8 cellular contexts compared by ENCODE assay signal in the genomic region with DNA sequence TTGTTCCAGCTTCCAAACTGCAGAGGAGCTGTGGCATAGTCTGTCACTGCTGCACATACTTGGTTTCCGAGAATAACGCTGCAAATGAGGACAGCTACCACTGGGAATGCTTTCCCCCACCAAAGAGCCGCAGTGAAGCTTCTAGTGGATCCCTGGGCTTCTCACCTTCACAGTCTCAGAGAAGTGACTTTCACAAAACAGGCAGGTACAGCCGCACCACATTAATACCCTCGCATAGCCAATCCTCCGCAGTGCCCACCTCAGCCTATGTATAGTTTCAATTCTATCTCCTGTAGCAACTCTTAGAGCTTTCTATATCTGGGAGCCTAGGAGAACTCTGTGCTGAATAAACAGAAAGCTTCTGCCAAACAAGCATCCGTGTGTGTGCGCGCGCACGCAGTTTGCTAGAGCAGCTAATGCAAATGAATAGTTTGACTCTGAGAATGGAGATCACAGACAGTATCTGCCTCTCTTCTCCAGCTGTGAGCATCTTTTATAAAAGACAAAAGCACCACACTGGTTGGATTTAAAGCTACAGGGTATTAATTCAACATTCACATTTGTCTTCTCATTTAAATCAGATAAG.
A peak's percentile ranks its signal among the peaks of the same experiment; 100 is the strongest.
DNase-seq lines count a peak whose midpoint lies in the region; ATAC-seq and TF ChIP-seq lines count a peak whose summit lies in the region.

No MANE protein-coding gene starts in this region.

- CTCF ChIA-PET in Caco-2 (lab: Charles Lee) (no interaction called here), PC-9 (lab: Charles Lee) (interaction anchor here (0.5 to 0.7 kb wide), 2 partner anchors 35 to 39 kb away, joined by 3 read pairs; no protein-coding TSS in a partner anchor)

- H3K36me3 ChIP-seq in Caco-2 (ENCODE audit: control insufficient read depth, insufficient read depth, low read length) = no peaks in the 10 kb centered on the region
- H3K36me3 ChIP-seq in PC-9 (ENCODE audit: low read depth) = peaks cover 14% of the 10 kb centered on the region; the same call in 1 of the 2 replicates

- no peaks in the 10 kb centered on the region for H4K20me1 ChIP-seq in PC-9 (ENCODE audit: insufficient read depth)

- H3K36me3 Mint-ChIP-seq in Caco-2 (ENCODE audit: insufficient read depth, unreplicated experiment) (no peaks in the 10 kb centered on the region), nephron progenitor cell (ENCODE audit: low read depth) (peaks cover 5% of the 10 kb centered on the region)

- peak overlapping the region; percentile 72 for H3K27ac ChIP-seq in PC-9

- no peak for DNase-seq in Caco-2
- DNase-seq in PC-9 = no peak
- DNase-seq in foreskin fibroblast = peak; percentile 39 to 68
- peak; percentile 61 for DNase-seq in nephron progenitor cell
- no peak for DNase-seq in NCI-H524 (lab: John Stamatoyannopoulos, UW)
- no peak for DNase-seq in H4 (ENCODE audit: low spot score)

- BruUV-seq in Caco-2 (replicated peaks; lab: Mats Ljungman, UMichigan) = no TSS peak
- BruUV-seq in PC-9 (replicated peaks; lab: Mats Ljungman, UMichigan) = no TSS peak

- H3K4me3 Mint-ChIP-seq in Caco-2 (ENCODE audit: unreplicated experiment) (no peak overlapping the region), nephron progenitor cell (peak overlapping the region; percentile 67)

- H3K27me3 Mint-ChIP-seq in Caco-2 (ENCODE audit: insufficient read depth, unreplicated experiment) (no peaks in the 10 kb centered on the region), nephron progenitor cell (ENCODE audit: low read depth, poor library complexity) (peaks cover 11% of the 10 kb centered on the region)

- no peak overlapping the region for H3K4me2 ChIP-seq in PC-9

- peaks cover 98% of the 10 kb centered on the region for H3K79me2 ChIP-seq in PC-9 (ENCODE audit: low read depth)

- H3K9me3 ChIP-seq in Caco-2 (peaks cover 4% of the 10 kb centered on the region; the same call in 1 of the 2 replicates), PC-9 (ENCODE audit: insufficient read depth, low read depth) (no peaks in the 10 kb centered on the region; the same call in 1 of the 2 replicates)

- peaks cover 15% of the 10 kb centered on the region for H3F3A ChIP-seq in PC-9 (ENCODE audit: insufficient read depth, low read depth)

- H3K27ac Mint-ChIP-seq in Caco-2 (ENCODE audit: unreplicated experiment) (peak overlapping the region; percentile 50), nephron progenitor cell (no peak overlapping the region)

- H3K27me3 ChIP-seq in Caco-2 (replicated peaks; ENCODE audit: control insufficient read depth, insufficient read depth, low read length) = no peaks in the 10 kb centered on the region
- H3K27me3 ChIP-seq in PC-9 (ENCODE audit: insufficient read depth, low read depth) = no peaks in the 10 kb centered on the region

- H3K4me1 ChIP-seq in Caco-2 (peaks cover 46% of the 10 kb centered on the region), PC-9 (replicated peaks; ENCODE audit: insufficient read depth) (peaks cover 64% of the 10 kb centered on the region)

- H2AFZ ChIP-seq in PC-9 = no peak overlapping the region

- TF ChIP-seq CTCF in Caco-2 (IDR thresholded peaks at IDR 0.05; ENCODE audit: insufficient read depth in 1 of 2, low read depth in 1 of 2, low read length in 1 of 2, severe bottlenecking in 1 of 2, unreplicated experiment in 1 of 2) = no peak
- no peak for TF ChIP-seq CTCF in PC-9 (conservative IDR thresholded peaks at IDR 0.05)
- TF ChIP-seq CTCF in foreskin fibroblast (IDR thresholded peaks at IDR 0.05; ENCODE audit: low read depth, low read length) = no peak
- no peak for TF ChIP-seq CTCF in nephron progenitor cell (IDR thresholded peaks at IDR 0.05)

- H3K9me3 Mint-ChIP-seq in Caco-2 (ENCODE audit: unreplicated experiment) (no peaks in the 10 kb centered on the region), nephron progenitor cell (no peaks in the 10 kb centered on the region)

- H3K4me3 ChIP-seq in Caco-2 (ENCODE audit: low read depth, low read length) = no peak overlapping the region
- H3K4me3 ChIP-seq in PC-9 = no peak overlapping the region
- peak overlapping the region; percentile 28 to 50 for H3K4me3 ChIP-seq in foreskin fibroblast (ENCODE audit: low read depth in 1 of 2, low read length in 2 of 2)

- H3K9me2 ChIP-seq in PC-9 (ENCODE audit: insufficient read depth) = no peaks in the 10 kb centered on the region

- H3K4me1 Mint-ChIP-seq in Caco-2 (ENCODE audit: low read depth, unreplicated experiment) (peaks cover 54% of the 10 kb centered on the region), nephron progenitor cell (peaks cover 42% of the 10 kb centered on the region)

- ATAC-seq in GM19328 (IDR thresholded peaks at IDR 0.05; ENCODE audit: unreplicated experiment) = no peak
- no peak for ATAC-seq in GM21723 (IDR thresholded peaks at IDR 0.05; ENCODE audit: unreplicated experiment)

- intact Hi-C loops in Caco-2 (cut with micrococcal nuclease; ENCODE audit: unreplicated experiment) = no loop called here
- intact Hi-C loops in PC-9 (cut with micrococcal nuclease; ENCODE audit: unreplicated experiment) = loop anchor here (2.0 kb wide), 1 partner anchor 14 kb away; no protein-coding TSS in a partner anchor

- POLR2A ChIA-PET in Caco-2 (lab: Charles Lee) (no interaction called here), PC-9 (lab: Charles Lee; ENCODE audit: unreplicated experiment) (interaction anchor here (0.6 kb wide), 2 partner anchors 22 to 317 kb away, joined by 3 to 9 read pairs; no protein-coding TSS in a partner anchor)

Comparison
In these comparisons a context has a peak if more than half of its experiments do, and no peak if none do; other contexts are left out.
1. DNase-seq: peak in foreskin fibroblast (2 of 2) and nephron progenitor cell (single experiment); none in Caco-2 (0 of 2), PC-9 (0 of 2), NCI-H524 (0 of 2) and H4 (single experiment).
2. H3K4me3 ChIP-seq: peak in foreskin fibroblast (2 of 2); none in Caco-2 (single experiment) and PC-9 (single experiment).